ENCODE assay signal across 11 cellular contexts in genomic region chr16:15494231-15494630, GRCh38. TPM values are rescaled to one million over a fixed set of nuclear protein-coding genes. Genes with fewer than 3 reads are reported as not detected.
A peak's percentile ranks its signal among the peaks of the same experiment; 100 is the strongest.
DNase-seq lines count a peak whose midpoint lies in the region; ATAC-seq, FAIRE-seq and TF ChIP-seq lines count a peak whose summit lies in the region.
"Had no signal": no experiment of that assay in that cellular context is flagged by ENCODE, and none has a peak within 500 bp of the region (broad histone marks: within the 10 kb centered on the region; RNA-seq: fewer than 3 reads in every experiment).

No MANE protein-coding gene starts in this region.

- H3K27ac ChIP-seq in A549: peak overlapping the region; percentile 89
- H3K27ac ChIP-seq: SK-N-MC had no signal

- H3K27ac Mint-ChIP-seq in activated T-helper 2 cell treated with anti-CD3 and anti-CD28 coated beads, Interferon-gamma antibody, Interleukin-2, Interleukin-4, amounts not matched to agents 10 μg/mL and 5 μg/mL and 100 μg/mL, durations not matched to agents 14 hours and 24 hours and 36 hours: peak overlapping the region; percentile 80

- POLR2A ChIA-PET in A549 (lab: Yijun Ruan, JAX): no interaction called here

- no peak for TF ChIP-seq CTCF in A549 (IDR thresholded peaks at IDR 0.05)
- no peak for TF ChIP-seq CTCF in GM10266 (IDR thresholded peaks at IDR 0.05; ENCODE audit: control insufficient read depth, insufficient read depth, low read depth, missing control alignments)

- H3K4me1 Mint-ChIP-seq in activated T-helper 2 cell treated with anti-CD3 and anti-CD28 coated beads, Interferon-gamma antibody, Interleukin-2, Interleukin-4, amounts not matched to agents 10 μg/mL and 5 μg/mL and 100 μg/mL, durations not matched to agents 14 hours and 24 hours and 36 hours (ENCODE audit: low read depth): peaks cover 53% of the 10 kb centered on the region

- TF ChIP-seq POLR2A in A549 (IDR thresholded peaks at IDR 0.05; ENCODE audit: low read length): no peak

- ATAC-seq in A549 (0 out of 6 replicates have a peak, but pooled peaks of 1 of the 2 experiments have one; percentile 33), HG03521 (IDR thresholded peaks at IDR 0.05; ENCODE audit: unreplicated experiment) (no peak)

- no peak for FAIRE-seq in A549 (lab: Jason Lieb, UNC)
- FAIRE-seq: H54 had no signal

- TF ChIP-seq RAD21 in A549 (conservative IDR thresholded peaks at IDR 0.05 in 1 of 2, IDR thresholded peaks at IDR 0.05 in 1 of 2): no peak

- DNase-seq in A549 (ENCODE audit: low read depth in 1 of 2, low spot score in 1 of 2) (peak in 1 of 2 experiments; percentile 65), ELR (ENCODE audit: low read depth) (peak; percentile 55), myocyte (ENCODE audit: low read depth) (peak; percentile 29), GM10266 (ENCODE audit: extremely low spot score) (no peak), NAMALWA (ENCODE audit: low spot score) (no peak), NCI-H69 (lab: John Stamatoyannopoulos, UW) (no peak)
- no peak for DNase-seq in activated T-helper 2 cell treated with anti-CD3 and anti-CD28 coated beads, Interferon-gamma antibody, Interleukin-2, Interleukin-4, amounts not matched to agents 10 μg/mL and 5 μg/mL and 100 μg/mL, durations not matched to agents 14 hours and 24 hours and 36 hours (ENCODE audit: low spot score)
- DNase-seq: activated CD4-positive, CD25-positive, alpha-beta regulatory T cell treated with anti-CD3 and anti-CD28 coated beads, Interleukin-2, amount 50 U/mL, for 72 hours had no signal

- H3K4me1 ChIP-seq in A549: peaks cover 69% of the 10 kb centered on the region

- CTCF ChIA-PET in A549 (lab: Yijun Ruan, JAX): interaction anchor here (0.6 kb wide), 1 partner anchor 18 kb away, joined by 3 read pairs; no protein-coding TSS in a partner anchor

- WGBS in A549 (ENCODE audit: missing lambda C conversion rate): 10% methylated on average over 4 of the region's 4 CpGs

- no peaks in the 10 kb centered on the region for H3K27me3 Mint-ChIP-seq in activated T-helper 2 cell treated with anti-CD3 and anti-CD28 coated beads, Interferon-gamma antibody, Interleukin-2, Interleukin-4, amounts not matched to agents 10 μg/mL and 5 μg/mL and 100 μg/mL, durations not matched to agents 14 hours and 24 hours and 36 hours (ENCODE audit: low read depth)

- H3K4me3 Mint-ChIP-seq in activated T-helper 2 cell treated with anti-CD3 and anti-CD28 coated beads, Interferon-gamma antibody, Interleukin-2, Interleukin-4, amounts not matched to agents 10 μg/mL and 5 μg/mL and 100 μg/mL, durations not matched to agents 14 hours and 24 hours and 36 hours (ENCODE audit: low read depth): no peak overlapping the region

- H3K9me3 Mint-ChIP-seq in activated T-helper 2 cell treated with anti-CD3 and anti-CD28 coated beads, Interferon-gamma antibody, Interleukin-2, Interleukin-4, amounts not matched to agents 10 μg/mL and 5 μg/mL and 100 μg/mL, durations not matched to agents 14 hours and 24 hours and 36 hours: peaks cover 5% of the 10 kb centered on the region

- H3K36me3 Mint-ChIP-seq in activated T-helper 2 cell treated with anti-CD3 and anti-CD28 coated beads, Interferon-gamma antibody, Interleukin-2, Interleukin-4, amounts not matched to agents 10 μg/mL and 5 μg/mL and 100 μg/mL, durations not matched to agents 14 hours and 24 hours and 36 hours (ENCODE audit: low read depth): peaks cover 4% of the 10 kb centered on the region

- intact Hi-C loops in activated T-helper 2 cell treated with anti-CD3 and anti-CD28 coated beads, Interferon-gamma antibody, Interleukin-2, Interleukin-4, amounts not matched to agents 10 μg/mL and 5 μg/mL and 100 μg/mL, durations not matched to agents 14 hours and 24 hours and 36 hours (cut with micrococcal nuclease): no loop called here

- peak; percentile 79 to 82; a peak in 3 of 5 replicates for TF ChIP-seq EP300 in A549 (IDR thresholded peaks at IDR 0.05)

- H3K4me2 ChIP-seq in A549: peak overlapping the region; percentile 61

- H3K9me3 ChIP-seq in A549: no peaks in the 10 kb centered on the region

- no peak overlapping the region for H3K4me3 ChIP-seq in A549
- H3K4me3 ChIP-seq: SK-N-MC had no signal

TF ChIP-seq in A549, 52 proteins besides CTCF, POLR2A, EP300 and RAD21:
- TF ChIP-seq CEBPB (IDR thresholded peaks at IDR 0.05) (peak in 1 of 2 experiments; percentile 74; a peak in 2 of 4 replicates), FOSL2 (IDR thresholded peaks at IDR 0.05) (peak; percentile 73), FOSL2 (CRISPR knock-in tag; IDR thresholded peaks at IDR 0.05) (peak; percentile 70), HDAC2 (IDR thresholded peaks at IDR 0.05) (no peak), JUN (IDR thresholded peaks at IDR 0.05) (peak; percentile 64 to 77; a peak in 3 of 5 replicates), MAZ (IDR thresholded peaks at IDR 0.05; ENCODE audit: borderline replicate concordance, low read depth, low read length) (no peak), EHF (CRISPR knock-in tag; IDR thresholded peaks at IDR 0.05) (no peak), RNF2 (IDR thresholded peaks at IDR 0.05; ENCODE audit: borderline replicate concordance, low read depth) (no peak), BCL3 (IDR thresholded peaks at IDR 0.05) (0 out of 3 replicates have a peak, but pooled peaks have one; percentile 63), FOXS1 (CRISPR knock-in tag; IDR thresholded peaks at IDR 0.05) (no peak), SREBF2 (IDR thresholded peaks at IDR 0.05) (no peak), NR3C1 (IDR thresholded peaks at IDR 0.05) (no peak), ESRRA (IDR thresholded peaks at IDR 0.05; ENCODE audit: borderline replicate concordance, low read length) (0 out of 2 replicates have a peak, but pooled peaks have one; percentile 42), BHLHE40 (IDR thresholded peaks at IDR 0.05; ENCODE audit: low read depth, low read length) (no peak), HES2 (IDR thresholded peaks at IDR 0.05) (peak; percentile 55; the same call in 1 of the 2 replicates), TP53 (CRISPR knock-in tag; IDR thresholded peaks at IDR 0.05) (no peak), JUNB (IDR thresholded peaks at IDR 0.05) (peak; percentile 80; the same call in 1 of the 2 replicates)

RNA-seq across cellular contexts. Expression of gene BMERB1, which starts 59.8 kb away (rescaled TPM):
- 44.7 and 45.2 TPM in 2 replicates for polyA plus RNA-seq in A549 (2011; rRNA removed)
- 27.1 and 31.5 TPM in 2 replicates for polyA plus RNA-seq in A549 (2012; cell fraction: cytosol; rRNA removed)
- 21.0 and 21.6 TPM in 2 replicates for polyA plus RNA-seq in A549 (2012; cell fraction: nucleus; rRNA removed)
- polyA plus RNA-seq in A549 (2017; fragmentation: RNase III; extraction: RNeasy Plus Mini Kit Qiagen cat#74134 plus additional on column Dnase treatment): 34.8 to 48.9 TPM (median 47.3 TPM) in 3 replicates
- polyA minus RNA-seq in A549 (2011; rRNA and poly(A)+ RNA removed): 34.4 and 40.5 TPM in 2 replicates
- 10.6 and 12.8 TPM in 2 replicates for total RNA-seq in activated T-helper 2 cell treated with anti-CD3 and anti-CD28 coated beads, Interferon-gamma antibody, Interleukin-2, Interleukin-4, amounts not matched to agents 10 μg/mL and 5 μg/mL and 100 μg/mL, durations not matched to agents 14 hours and 24 hours and 36 hours
- 17.4 and 29.5 TPM in 2 replicates for total RNA-seq in myocyte
- polyA plus RNA-seq in myocyte (2012): 35.7 TPM

Comparison
In these comparisons a context has a peak if more than half of its experiments do, and no peak if none do; other contexts are left out.
1. DNase-seq: peak in ELR (single experiment) and myocyte (single experiment); none in activated T-helper 2 cell treated with anti-CD3 and anti-CD28 coated beads, Interferon-gamma antibody, Interleukin-2, Interleukin-4, amounts not matched to agents 10 μg/mL and 5 μg/mL and 100 μg/mL, durations not matched to agents 14 hours and 24 hours and 36 hours (single experiment), GM10266 (single experiment), NAMALWA (single experiment) and NCI-H69 (single experiment).